ENCODE assay signal across 15 cellular contexts in the genomic region with DNA sequence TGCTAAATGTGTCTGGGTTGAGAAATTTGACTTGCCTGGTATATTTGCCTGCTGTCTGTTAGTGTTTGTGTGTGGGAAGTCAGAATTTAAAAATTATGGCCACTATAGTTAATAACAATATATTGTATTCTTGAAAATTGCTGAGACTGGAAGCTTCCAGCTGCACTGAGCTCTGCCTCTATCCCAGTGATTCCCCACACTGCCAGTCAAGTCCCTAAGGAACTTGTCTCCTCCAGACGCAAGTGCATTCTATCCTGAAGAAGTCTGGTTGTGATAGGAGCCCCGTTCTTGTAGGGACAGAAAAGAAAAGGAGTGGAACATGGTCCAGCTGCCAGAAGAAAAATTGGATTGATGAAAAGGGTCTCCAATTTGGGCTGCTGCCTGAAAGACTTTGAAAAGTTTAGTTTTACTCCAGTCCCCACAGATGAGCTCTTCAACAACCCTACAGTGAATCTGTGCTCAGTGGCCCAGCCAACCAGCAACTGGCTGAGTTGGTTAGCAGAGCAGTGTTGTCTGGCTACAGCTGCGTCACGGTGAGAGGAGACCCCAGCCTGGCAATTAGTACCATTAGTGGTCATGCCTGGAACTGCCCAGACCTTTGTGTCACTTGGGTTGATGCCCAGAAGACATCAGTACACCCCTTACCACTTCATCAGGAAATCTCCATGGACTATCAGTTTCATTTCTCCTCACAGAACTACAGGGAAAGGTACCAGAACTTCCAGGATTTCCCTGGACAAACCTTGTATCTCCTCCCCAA.
DNase-seq lines count a peak whose midpoint lies in the region; ATAC-seq, FAIRE-seq and TF ChIP-seq lines count a peak whose summit lies in the region.
"Had no signal": no experiment of that assay in that cellular context is flagged by ENCODE, and none has a peak within 500 bp of the region (broad histone marks: within the 10 kb centered on the region; RNA-seq: fewer than 3 reads in every experiment).

No MANE protein-coding gene starts in this region.

- no peak for FAIRE-seq in kidney (lab: Jason Lieb, UNC)

- peak overlapping the region; percentile 64 for H3K27ac ChIP-seq in RWPE2 (ENCODE audit: poor library complexity, severe bottlenecking)
- no peak overlapping the region for H3K27ac ChIP-seq in kidney (ENCODE audit: low read depth in 2 of 2, low read length in 2 of 2)
- peak overlapping the region; percentile 60 for H3K27ac ChIP-seq in subcutaneous abdominal adipose tissue (ENCODE audit: low read depth, low read length)

- H3K9ac ChIP-seq in kidney (ENCODE audit: low read length in 2 of 2) (no peak overlapping the region), subcutaneous abdominal adipose tissue (ENCODE audit: low read length in 5 of 5) (no peak overlapping the region)

- H3K36me3 Mint-ChIP-seq in CD14-positive monocyte = no peaks in the 10 kb centered on the region
- H3K36me3 Mint-ChIP-seq: naive B cell had no signal

- H3K27me3 Mint-ChIP-seq in CD14-positive monocyte (ENCODE audit: low read depth in 3 of 3) = peaks cover 0 to 6% (median 4%) of the 10 kb centered on the region in 3 donors

- no peak overlapping the region for H3K4me3 ChIP-seq in RWPE2 (ENCODE audit: severe bottlenecking)
- no peak overlapping the region for H3K4me3 ChIP-seq in kidney (ENCODE audit: low read length in 2 of 2)
- H3K4me3 ChIP-seq in subcutaneous abdominal adipose tissue (ENCODE audit: low read depth in 1 of 5, low read length in 5 of 5) = peak overlapping the region in 1 of 5 donors; percentile 28
- H3K4me3 ChIP-seq: upper lobe of left lung had no signal

- peaks cover 0 to 1% (median 0%) of the 10 kb centered on the region in 7 donors for H3K9me3 Mint-ChIP-seq in CD14-positive monocyte
- H3K9me3 Mint-ChIP-seq: naive B cell had no signal

- H3K4me3 Mint-ChIP-seq in CD14-positive monocyte = no peak overlapping the region
- H3K4me3 Mint-ChIP-seq: activated CD4-positive, alpha-beta T cell treated with anti-CD3 and anti-CD28 coated beads for 36 hours; naive B cell had no signal

- intact Hi-C loops in Right ventricle myocardium inferior (cut with DNase I) = no loop called here
- intact Hi-C loops in cardiac septum (cut with DNase I) = no loop called here
- intact Hi-C loops in kidney (cut with DNase I) = no loop called here
- intact Hi-C loops in CD14-positive monocyte (cut with micrococcal nuclease) = no loop called here

- TF ChIP-seq CTCF in RWPE2 (IDR thresholded peaks at IDR 0.05; ENCODE audit: poor library complexity, severe bottlenecking) (peak; percentile 24), kidney (IDR thresholded peaks at IDR 0.05; ENCODE audit: borderline replicate concordance, extremely low read depth, insufficient read depth) (no peak), CD14-positive monocyte (IDR thresholded peaks at IDR 0.05) (no peak)

- no peak for DNase-seq in Right ventricle myocardium inferior (ENCODE audit: missing footprints)
- DNase-seq in cardiac septum (ENCODE audit: low spot score) = no peak
- DNase-seq in RWPE2 (ENCODE audit: low spot score) = no peak
- peak; percentile 45 for DNase-seq in kidney
- no peak for DNase-seq in 8988T
- DNase-seq in CD14-positive monocyte (ENCODE audit: low spot score) = no peak
- DNase-seq in NCI-H2029 (lab: John Stamatoyannopoulos, UW) = no peak
- DNase-seq: activated CD4-positive, alpha-beta T cell treated with anti-CD3 and anti-CD28 coated beads for 36 hours; activated naive CD4-positive, alpha-beta T cell; naive B cell; NCI-H187 treated with DMSO at 0.1 percent for 48 hours; stimulated activated CD4-positive, alpha-beta T cell treated with anti-CD3 and anti-CD28 coated beads, Interleukin-15, amount 100 ng/mL, for 24 hours; stimulated activated naive CD4-positive, alpha-beta T cell; upper lobe of left lung had no signal

- H3K9me3 ChIP-seq in RWPE2 (ENCODE audit: severe bottlenecking) (no peaks in the 10 kb centered on the region), kidney (ENCODE audit: control insufficient read depth in 1 of 2, low read length in 2 of 2) (no peaks in the 10 kb centered on the region), subcutaneous abdominal adipose tissue (ENCODE audit: control insufficient read depth in 5 of 5, low read length in 5 of 5) (no peaks in the 10 kb centered on the region)
- H3K9me3 ChIP-seq: upper lobe of left lung had no signal

- H3K27me3 ChIP-seq in RWPE2 (ENCODE audit: insufficient read depth, poor library complexity, severe bottlenecking) = no peaks in the 10 kb centered on the region
- H3K27me3 ChIP-seq in subcutaneous abdominal adipose tissue (ENCODE audit: control insufficient read depth in 5 of 5, insufficient read depth in 4 of 5, low read length in 5 of 5) = no peaks in the 10 kb centered on the region
- H3K27me3 ChIP-seq: upper lobe of left lung had no signal

- H3K4me1 Mint-ChIP-seq in CD14-positive monocyte = no peaks in the 10 kb centered on the region
- H3K4me1 Mint-ChIP-seq: activated CD4-positive, alpha-beta T cell treated with anti-CD3 and anti-CD28 coated beads for 36 hours; naive B cell had no signal

- H3K4me1 ChIP-seq in RWPE2 (ENCODE audit: insufficient read depth, poor library complexity, severe bottlenecking) (peaks cover 15% of the 10 kb centered on the region), kidney (ENCODE audit: control insufficient read depth in 1 of 2, insufficient read depth in 1 of 2, low read depth in 1 of 2, low read length in 2 of 2) (peaks cover 2 to 10% of the 10 kb centered on the region in 2 donors), subcutaneous abdominal adipose tissue (ENCODE audit: control insufficient read depth in 5 of 5, insufficient read depth in 5 of 5, low read length in 5 of 5) (peaks cover 11 to 65% (median 39%) of the 10 kb centered on the region in 5 donors)

- no peak overlapping the region for H3K27ac Mint-ChIP-seq in CD14-positive monocyte
- H3K27ac Mint-ChIP-seq: activated CD4-positive, alpha-beta T cell treated with anti-CD3 and anti-CD28 coated beads for 36 hours; naive B cell had no signal

- peak; percentile 53 for ATAC-seq in Right ventricle myocardium inferior
- no peak for ATAC-seq in RWPE2 (ENCODE audit: low read depth)
- ATAC-seq: activated CD4-positive, alpha-beta T cell treated with anti-CD3 and anti-CD28 coated beads for 36 hours had no signal

- H3K36me3 ChIP-seq in RWPE2 (ENCODE audit: low read depth) (no peaks in the 10 kb centered on the region), kidney (ENCODE audit: control insufficient read depth in 1 of 2, insufficient read depth in 2 of 2, low read length in 2 of 2) (no peaks in the 10 kb centered on the region), subcutaneous abdominal adipose tissue (ENCODE audit: control insufficient read depth in 5 of 5, insufficient read depth in 5 of 5, low read length in 5 of 5) (no peaks in the 10 kb centered on the region)
- H3K36me3 ChIP-seq: upper lobe of left lung had no signal

Comparison
In these comparisons a context has a peak if more than half of its experiments do, and no peak if none do; other contexts are left out.
1. H3K27ac ChIP-seq: peak in RWPE2 (single experiment) and subcutaneous abdominal adipose tissue (single experiment); none in kidney (0 of 2).